ENCODE assay signal across 1 cellular context in the genomic region with DNA sequence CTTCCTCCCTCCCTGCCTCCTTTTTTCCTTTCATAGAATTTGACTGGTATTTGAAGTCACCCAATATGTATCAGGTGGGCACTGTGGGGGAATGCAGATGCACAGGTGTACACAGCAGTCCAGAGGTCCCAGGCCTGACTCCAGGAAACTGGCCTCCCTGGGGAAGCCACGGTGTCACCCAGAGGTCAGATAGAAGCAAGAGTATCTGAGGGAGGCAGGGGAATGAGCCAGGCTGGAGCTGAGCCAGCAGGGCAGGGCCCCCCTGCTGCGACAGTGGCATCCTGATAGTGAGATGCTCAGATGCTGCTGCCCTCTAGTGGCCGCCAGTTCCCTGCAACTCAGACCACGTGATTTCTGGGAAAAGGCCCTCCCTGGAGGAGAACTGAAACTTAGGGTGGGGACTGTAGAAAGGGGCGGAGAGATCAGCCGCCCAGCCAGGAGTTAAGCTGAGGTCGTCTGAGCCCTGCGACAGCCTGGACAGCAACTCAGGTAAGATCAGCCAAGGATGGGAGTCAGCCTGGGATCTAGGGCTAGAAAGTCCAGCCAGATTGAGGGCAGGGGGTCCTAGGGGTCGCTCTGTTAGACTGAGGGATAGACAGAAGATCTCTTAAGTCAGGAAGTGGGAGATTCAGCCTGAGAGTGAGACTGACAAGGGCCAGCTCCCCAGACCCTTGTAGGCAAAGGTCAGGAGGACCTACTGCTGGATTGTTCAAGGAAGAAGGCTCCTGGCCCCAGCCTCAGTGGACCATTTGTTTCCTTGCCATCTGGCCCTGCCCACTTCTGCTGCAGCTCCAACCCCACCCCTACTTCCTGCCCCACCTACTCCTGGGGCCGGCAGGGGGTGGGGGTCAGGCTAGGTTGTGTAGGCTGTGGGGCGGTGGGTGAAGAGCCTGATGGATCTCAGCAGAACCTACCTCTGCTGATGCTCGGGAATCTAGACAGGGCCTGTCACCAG.
TF ChIP-seq lines count a peak whose summit lies in the region.

A gene with protein sequence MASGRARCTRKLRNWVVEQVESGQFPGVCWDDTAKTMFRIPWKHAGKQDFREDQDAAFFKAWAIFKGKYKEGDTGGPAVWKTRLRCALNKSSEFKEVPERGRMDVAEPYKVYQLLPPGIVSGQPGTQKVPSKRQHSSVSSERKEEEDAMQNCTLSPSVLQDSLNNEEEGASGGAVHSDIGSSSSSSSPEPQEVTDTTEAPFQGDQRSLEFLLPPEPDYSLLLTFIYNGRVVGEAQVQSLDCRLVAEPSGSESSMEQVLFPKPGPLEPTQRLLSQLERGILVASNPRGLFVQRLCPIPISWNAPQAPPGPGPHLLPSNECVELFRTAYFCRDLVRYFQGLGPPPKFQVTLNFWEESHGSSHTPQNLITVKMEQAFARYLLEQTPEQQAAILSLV (plus strand): TSS at position 416 of the 955 bp plus-strand sequence. CDS start 880 bp downstream, outside the sequence.

TF ChIP-seq in HepG2, 621 proteins besides CTCF, POLR2A, EP300 and RAD21 (continued from another document and continues in another):
- TF ChIP-seq TCF7 (IDR thresholded peaks at IDR 0.05; ENCODE audit: low read depth): no peak
- TF ChIP-seq, protein P1, sequence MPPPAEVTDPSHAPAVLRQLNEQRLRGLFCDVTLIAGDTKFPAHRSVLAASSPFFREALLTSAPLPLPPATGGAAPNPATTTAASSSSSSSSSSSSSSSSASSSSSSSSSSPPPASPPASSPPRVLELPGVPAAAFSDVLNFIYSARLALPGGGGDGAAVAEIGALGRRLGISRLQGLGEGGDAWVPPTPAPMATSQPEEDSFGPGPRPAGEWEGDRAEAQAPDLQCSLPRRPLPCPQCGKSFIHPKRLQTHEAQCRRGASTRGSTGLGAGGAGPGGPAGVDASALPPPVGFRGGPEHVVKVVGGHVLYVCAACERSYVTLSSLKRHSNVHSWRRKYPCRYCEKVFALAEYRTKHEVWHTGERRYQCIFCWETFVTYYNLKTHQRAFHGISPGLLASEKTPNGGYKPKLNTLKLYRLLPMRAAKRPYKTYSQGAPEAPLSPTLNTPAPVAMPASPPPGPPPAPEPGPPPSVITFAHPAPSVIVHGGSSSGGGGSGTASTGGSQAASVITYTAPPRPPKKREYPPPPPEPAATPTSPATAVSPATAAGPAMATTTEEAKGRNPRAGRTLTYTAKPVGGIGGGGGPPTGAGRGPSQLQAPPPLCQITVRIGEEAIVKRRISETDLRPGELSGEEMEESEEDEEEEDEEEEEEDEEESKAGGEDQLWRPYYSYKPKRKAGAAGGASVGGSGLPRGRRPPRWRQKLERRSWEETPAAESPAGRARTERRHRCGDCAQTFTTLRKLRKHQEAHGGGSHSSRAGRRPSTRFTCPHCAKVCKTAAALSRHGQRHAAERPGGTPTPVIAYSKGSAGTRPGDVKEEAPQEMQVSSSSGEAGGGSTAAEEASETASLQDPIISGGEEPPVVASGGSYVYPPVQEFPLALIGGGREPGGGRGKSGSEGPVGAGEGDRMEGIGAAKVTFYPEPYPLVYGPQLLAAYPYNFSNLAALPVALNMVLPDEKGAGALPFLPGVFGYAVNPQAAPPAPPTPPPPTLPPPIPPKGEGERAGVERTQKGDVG (CRISPR knock-in tag; IDR thresholded peaks at IDR 0.05; ENCODE audit: borderline replicate concordance): peak; percentile 98; the same call in 1 of the 2 replicates
- TF ChIP-seq CENPX (CRISPR knock-in tag; IDR thresholded peaks at IDR 0.05): no peak
- TF ChIP-seq ZNF773 (CRISPR knock-in tag; IDR thresholded peaks at IDR 0.05; ENCODE audit: borderline replicate concordance): no peak
- TF ChIP-seq, protein P2, sequence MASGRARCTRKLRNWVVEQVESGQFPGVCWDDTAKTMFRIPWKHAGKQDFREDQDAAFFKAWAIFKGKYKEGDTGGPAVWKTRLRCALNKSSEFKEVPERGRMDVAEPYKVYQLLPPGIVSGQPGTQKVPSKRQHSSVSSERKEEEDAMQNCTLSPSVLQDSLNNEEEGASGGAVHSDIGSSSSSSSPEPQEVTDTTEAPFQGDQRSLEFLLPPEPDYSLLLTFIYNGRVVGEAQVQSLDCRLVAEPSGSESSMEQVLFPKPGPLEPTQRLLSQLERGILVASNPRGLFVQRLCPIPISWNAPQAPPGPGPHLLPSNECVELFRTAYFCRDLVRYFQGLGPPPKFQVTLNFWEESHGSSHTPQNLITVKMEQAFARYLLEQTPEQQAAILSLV (CRISPR knock-in tag; IDR thresholded peaks at IDR 0.05; ENCODE audit: borderline replicate concordance): peak; percentile 100
- peak; percentile 90 for TF ChIP-seq ARNT2 (CRISPR knock-in tag; IDR thresholded peaks at IDR 0.05; ENCODE audit: low read depth)
- peak; percentile 78; the same call in 1 of the 2 replicates for TF ChIP-seq ZNF207 (IDR thresholded peaks at IDR 0.05; ENCODE audit: borderline replicate concordance)
- TF ChIP-seq BRD4 (CRISPR knock-in tag; IDR thresholded peaks at IDR 0.05): no peak; the same call in 1 of the 2 replicates
- TF ChIP-seq SRSF9 (IDR thresholded peaks at IDR 0.05; ENCODE audit: borderline replicate concordance, insufficient read depth, low read depth, low read length, poor library complexity, severe bottlenecking): no peak
- TF ChIP-seq ZNF136 (CRISPR knock-in tag; IDR thresholded peaks at IDR 0.05; ENCODE audit: low read depth): peak; percentile 99
- peak; percentile 98 for TF ChIP-seq YEATS2 (CRISPR knock-in tag; IDR thresholded peaks at IDR 0.05; ENCODE audit: borderline replicate concordance)
- peak; percentile 54; the same call in 1 of the 2 replicates for TF ChIP-seq ZNF629 (CRISPR knock-in tag; conservative IDR thresholded peaks at IDR 0.05)
- TF ChIP-seq, protein P3, sequence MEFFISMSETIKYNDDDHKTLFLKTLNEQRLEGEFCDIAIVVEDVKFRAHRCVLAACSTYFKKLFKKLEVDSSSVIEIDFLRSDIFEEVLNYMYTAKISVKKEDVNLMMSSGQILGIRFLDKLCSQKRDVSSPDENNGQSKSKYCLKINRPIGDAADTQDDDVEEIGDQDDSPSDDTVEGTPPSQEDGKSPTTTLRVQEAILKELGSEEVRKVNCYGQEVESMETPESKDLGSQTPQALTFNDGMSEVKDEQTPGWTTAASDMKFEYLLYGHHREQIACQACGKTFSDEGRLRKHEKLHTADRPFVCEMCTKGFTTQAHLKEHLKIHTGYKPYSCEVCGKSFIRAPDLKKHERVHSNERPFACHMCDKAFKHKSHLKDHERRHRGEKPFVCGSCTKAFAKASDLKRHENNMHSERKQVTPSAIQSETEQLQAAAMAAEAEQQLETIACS (CRISPR knock-in tag; IDR thresholded peaks at IDR 0.05): no peak
- peak; percentile 38; the same call in 1 of the 2 replicates for TF ChIP-seq ELF4 (CRISPR knock-in tag; IDR thresholded peaks at IDR 0.05; ENCODE audit: borderline replicate concordance)
- TF ChIP-seq NFYB (CRISPR knock-in tag; IDR thresholded peaks at IDR 0.05): peak; percentile 67
- TF ChIP-seq FOXP1 (IDR thresholded peaks at IDR 0.05): no peak
- TF ChIP-seq FOXP1 (CRISPR knock-in tag; IDR thresholded peaks at IDR 0.05): peak; percentile 74
- TF ChIP-seq, protein P4, sequence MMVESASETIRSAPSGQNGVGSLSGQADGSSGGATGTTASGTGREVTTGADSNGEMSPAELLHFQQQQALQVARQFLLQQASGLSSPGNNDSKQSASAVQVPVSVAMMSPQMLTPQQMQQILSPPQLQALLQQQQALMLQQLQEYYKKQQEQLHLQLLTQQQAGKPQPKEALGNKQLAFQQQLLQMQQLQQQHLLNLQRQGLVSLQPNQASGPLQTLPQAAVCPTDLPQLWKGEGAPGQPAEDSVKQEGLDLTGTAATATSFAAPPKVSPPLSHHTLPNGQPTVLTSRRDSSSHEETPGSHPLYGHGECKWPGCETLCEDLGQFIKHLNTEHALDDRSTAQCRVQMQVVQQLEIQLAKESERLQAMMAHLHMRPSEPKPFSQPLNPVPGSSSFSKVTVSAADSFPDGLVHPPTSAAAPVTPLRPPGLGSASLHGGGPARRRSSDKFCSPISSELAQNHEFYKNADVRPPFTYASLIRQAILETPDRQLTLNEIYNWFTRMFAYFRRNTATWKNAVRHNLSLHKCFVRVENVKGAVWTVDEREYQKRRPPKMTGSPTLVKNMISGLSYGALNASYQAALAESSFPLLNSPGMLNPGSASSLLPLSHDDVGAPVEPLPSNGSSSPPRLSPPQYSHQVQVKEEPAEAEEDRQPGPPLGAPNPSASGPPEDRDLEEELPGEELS (CRISPR knock-in tag; IDR thresholded peaks at IDR 0.05): peak; percentile 94
- peak; percentile 41; the same call in 1 of the 2 replicates for TF ChIP-seq ZNF644 (CRISPR knock-in tag; IDR thresholded peaks at IDR 0.05; ENCODE audit: low read depth)
- peak; percentile 76; the same call in 1 of the 2 replicates for TF ChIP-seq GZF1 (CRISPR knock-in tag; IDR thresholded peaks at IDR 0.05)
- peak; percentile 100 for TF ChIP-seq TSC22D2 (CRISPR knock-in tag; IDR thresholded peaks at IDR 0.05; ENCODE audit: borderline replicate concordance)
- TF ChIP-seq, protein P5, sequence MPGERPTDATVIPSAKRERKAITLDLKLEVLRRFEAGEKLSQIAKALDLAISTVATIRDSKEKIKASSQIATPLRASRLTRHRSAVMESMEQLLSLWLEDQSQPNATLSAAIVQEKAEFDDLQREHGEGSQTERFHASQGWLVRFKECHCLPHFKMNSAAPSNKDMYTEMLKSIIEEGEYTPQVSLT (CRISPR knock-in tag; IDR thresholded peaks at IDR 0.05; ENCODE audit: borderline replicate concordance, low read depth): no peak; the same call in 1 of the 2 replicates
- TF ChIP-seq U2AF1 (optimal IDR thresholded peaks at IDR 0.05; ENCODE audit: low read depth, low read length): peak; percentile 100
- no peak for TF ChIP-seq JUNB (CRISPR knock-in tag; IDR thresholded peaks at IDR 0.05; ENCODE audit: borderline replicate concordance)
- no peak; the same call in 1 of the 2 replicates for TF ChIP-seq NCOA5 (CRISPR knock-in tag; IDR thresholded peaks at IDR 0.05)
- TF ChIP-seq, protein P6, sequence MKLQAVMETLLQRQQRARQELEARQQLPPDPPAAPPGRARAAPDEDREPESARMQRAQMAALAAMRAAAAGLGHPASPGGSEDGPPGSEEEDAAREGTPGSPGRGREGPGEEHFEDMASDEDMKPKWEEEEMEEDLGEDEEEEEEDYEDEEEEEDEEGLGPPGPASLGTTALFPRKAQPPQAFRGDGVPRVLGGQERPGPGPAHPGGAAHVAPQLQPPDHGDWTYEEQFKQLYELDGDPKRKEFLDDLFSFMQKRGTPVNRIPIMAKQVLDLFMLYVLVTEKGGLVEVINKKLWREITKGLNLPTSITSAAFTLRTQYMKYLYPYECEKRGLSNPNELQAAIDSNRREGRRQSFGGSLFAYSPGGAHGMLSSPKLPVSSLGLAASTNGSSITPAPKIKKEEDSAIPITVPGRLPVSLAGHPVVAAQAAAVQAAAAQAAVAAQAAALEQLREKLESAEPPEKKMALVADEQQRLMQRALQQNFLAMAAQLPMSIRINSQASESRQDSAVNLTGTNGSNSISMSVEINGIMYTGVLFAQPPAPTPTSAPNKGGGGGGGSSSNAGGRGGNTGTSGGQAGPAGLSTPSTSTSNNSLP (IDR thresholded peaks at IDR 0.05; ENCODE audit: low read depth, low read length): peak; percentile 70; the same call in 1 of the 2 replicates
- TF ChIP-seq SRSF1 (optimal IDR thresholded peaks at IDR 0.05; ENCODE audit: low read depth, low read length): peak; percentile 87
- TF ChIP-seq SKI (IDR thresholded peaks at IDR 0.05; ENCODE audit: partially characterized antibody): peak; percentile 94
- TF ChIP-seq BHLHE40 (IDR thresholded peaks at IDR 0.05; ENCODE audit: low read length): peak; percentile 79
- TF ChIP-seq KLF16 (CRISPR knock-in tag; IDR thresholded peaks at IDR 0.05): peak in 1 of 2 experiments; percentile 100; a peak in 2 of 4 replicates
- TF ChIP-seq SSRP1 (CRISPR knock-in tag; IDR thresholded peaks at IDR 0.05): peak; percentile 99
- TF ChIP-seq, protein P7, sequence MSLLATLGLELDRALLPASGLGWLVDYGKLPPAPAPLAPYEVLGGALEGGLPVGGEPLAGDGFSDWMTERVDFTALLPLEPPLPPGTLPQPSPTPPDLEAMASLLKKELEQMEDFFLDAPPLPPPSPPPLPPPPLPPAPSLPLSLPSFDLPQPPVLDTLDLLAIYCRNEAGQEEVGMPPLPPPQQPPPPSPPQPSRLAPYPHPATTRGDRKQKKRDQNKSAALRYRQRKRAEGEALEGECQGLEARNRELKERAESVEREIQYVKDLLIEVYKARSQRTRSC (CRISPR knock-in tag; IDR thresholded peaks at IDR 0.05; ENCODE audit: low read depth): no peak
- TF ChIP-seq, protein P8, sequence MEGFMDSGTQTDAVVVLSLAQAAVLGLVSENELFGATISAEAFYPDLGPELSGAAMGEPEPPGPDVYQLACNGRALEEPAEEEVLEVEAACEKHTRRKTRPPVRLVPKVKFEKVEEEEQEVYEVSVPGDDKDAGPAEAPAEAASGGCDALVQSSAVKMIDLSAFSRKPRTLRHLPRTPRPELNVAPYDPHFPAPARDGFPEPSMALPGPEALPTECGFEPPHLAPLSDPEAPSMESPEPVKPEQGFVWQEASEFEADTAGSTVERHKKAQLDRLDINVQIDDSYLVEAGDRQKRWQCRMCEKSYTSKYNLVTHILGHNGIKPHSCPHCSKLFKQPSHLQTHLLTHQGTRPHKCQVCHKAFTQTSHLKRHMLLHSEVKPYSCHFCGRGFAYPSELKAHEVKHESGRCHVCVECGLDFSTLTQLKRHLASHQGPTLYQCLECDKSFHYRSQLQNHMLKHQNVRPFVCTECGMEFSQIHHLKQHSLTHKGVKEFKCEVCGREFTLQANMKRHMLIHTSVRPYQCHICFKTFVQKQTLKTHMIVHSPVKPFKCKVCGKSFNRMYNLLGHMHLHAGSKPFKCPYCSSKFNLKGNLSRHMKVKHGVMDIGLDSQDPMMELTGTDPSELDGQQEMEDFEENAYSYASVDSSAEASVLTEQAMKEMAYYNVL (CRISPR knock-in tag; IDR thresholded peaks at IDR 0.05; ENCODE audit: borderline replicate concordance): peak; percentile 76; the same call in 1 of the 2 replicates
- TF ChIP-seq, protein P9, sequence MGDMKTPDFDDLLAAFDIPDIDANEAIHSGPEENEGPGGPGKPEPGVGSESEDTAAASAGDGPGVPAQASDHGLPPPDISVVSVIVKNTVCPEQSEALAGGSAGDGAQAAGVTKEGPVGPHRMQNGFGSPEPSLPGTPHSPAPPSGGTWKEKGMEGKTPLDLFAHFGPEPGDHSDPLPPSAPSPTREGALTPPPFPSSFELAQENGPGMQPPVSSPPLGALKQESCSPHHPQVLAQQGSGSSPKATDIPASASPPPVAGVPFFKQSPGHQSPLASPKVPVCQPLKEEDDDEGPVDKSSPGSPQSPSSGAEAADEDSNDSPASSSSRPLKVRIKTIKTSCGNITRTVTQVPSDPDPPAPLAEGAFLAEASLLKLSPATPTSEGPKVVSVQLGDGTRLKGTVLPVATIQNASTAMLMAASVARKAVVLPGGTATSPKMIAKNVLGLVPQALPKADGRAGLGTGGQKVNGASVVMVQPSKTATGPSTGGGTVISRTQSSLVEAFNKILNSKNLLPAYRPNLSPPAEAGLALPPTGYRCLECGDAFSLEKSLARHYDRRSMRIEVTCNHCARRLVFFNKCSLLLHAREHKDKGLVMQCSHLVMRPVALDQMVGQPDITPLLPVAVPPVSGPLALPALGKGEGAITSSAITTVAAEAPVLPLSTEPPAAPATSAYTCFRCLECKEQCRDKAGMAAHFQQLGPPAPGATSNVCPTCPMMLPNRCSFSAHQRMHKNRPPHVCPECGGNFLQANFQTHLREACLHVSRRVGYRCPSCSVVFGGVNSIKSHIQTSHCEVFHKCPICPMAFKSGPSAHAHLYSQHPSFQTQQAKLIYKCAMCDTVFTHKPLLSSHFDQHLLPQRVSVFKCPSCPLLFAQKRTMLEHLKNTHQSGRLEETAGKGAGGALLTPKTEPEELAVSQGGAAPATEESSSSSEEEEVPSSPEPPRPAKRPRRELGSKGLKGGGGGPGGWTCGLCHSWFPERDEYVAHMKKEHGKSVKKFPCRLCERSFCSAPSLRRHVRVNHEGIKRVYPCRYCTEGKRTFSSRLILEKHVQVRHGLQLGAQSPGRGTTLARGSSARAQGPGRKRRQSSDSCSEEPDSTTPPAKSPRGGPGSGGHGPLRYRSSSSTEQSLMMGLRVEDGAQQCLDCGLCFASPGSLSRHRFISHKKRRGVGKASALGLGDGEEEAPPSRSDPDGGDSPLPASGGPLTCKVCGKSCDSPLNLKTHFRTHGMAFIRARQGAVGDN (CRISPR knock-in tag; IDR thresholded peaks at IDR 0.05): peak; percentile 99
- peak; percentile 92 for TF ChIP-seq TP53 (CRISPR knock-in tag; conservative IDR thresholded peaks at IDR 0.05)
- TF ChIP-seq ZNF672 (CRISPR knock-in tag; IDR thresholded peaks at IDR 0.05): no peak
